10 cellular contexts compared by ENCODE assay signal in the genomic region with DNA sequence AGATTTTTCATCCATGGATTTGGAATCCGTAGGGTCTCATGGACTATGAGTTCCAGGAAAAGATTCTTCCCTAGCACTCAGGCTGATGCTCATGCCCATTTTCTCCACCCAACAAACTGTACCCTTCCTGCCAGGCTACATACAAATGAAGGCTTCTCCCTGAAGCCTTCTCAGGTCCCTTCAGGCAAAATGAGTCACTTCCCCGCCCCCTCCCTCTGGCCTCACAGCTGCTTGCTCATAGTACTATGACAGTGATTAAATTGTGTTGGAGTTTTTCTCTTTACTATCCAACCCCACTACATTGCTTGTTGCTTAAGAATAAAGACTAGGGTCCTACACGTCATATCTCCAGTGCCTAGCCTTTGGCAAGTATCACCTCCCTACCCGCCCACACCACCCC.
DNase-seq lines count a peak whose midpoint lies in the region; TF ChIP-seq lines count a peak whose summit lies in the region.
"Had no signal": no experiment of that assay in that cellular context is flagged by ENCODE, and none has a peak within 500 bp of the region (broad histone marks: within the 10 kb centered on the region; RNA-seq: fewer than 3 reads in every experiment).

No MANE protein-coding gene starts in this region.

- H3K9ac ChIP-seq in mesendoderm (ENCODE audit: low read length) = no peak overlapping the region

- no peaks in the 10 kb centered on the region for H4K20me1 ChIP-seq in OCI-LY7 (ENCODE audit: insufficient read depth, low read length)

- no peak overlapping the region for H2AFZ ChIP-seq in OCI-LY7 (ENCODE audit: low read length)

- H3K23ac ChIP-seq in mesendoderm (ENCODE audit: low read length) = no peak overlapping the region

- no peak overlapping the region for H3K4me2 ChIP-seq in mesendoderm (ENCODE audit: low read length)
- H3K4me2 ChIP-seq in OCI-LY7 (ENCODE audit: low read length) = no peak overlapping the region

- H3K27me3 ChIP-seq in mesendoderm (ENCODE audit: insufficient read depth, low read length, poor library complexity) (no peaks in the 10 kb centered on the region), transverse colon (no peaks in the 10 kb centered on the region)

- H3K4me3 ChIP-seq in mesendoderm (ENCODE audit: low read length) (no peak overlapping the region), OCI-LY7 (ENCODE audit: low read depth, low read length, poor library complexity, severe bottlenecking) (no peak overlapping the region), transverse colon (no peak overlapping the region)

- H3K27ac ChIP-seq in mesendoderm (ENCODE audit: low read depth, low read length) (no peak overlapping the region), OCI-LY7 (ENCODE audit: low read depth, low read length, poor library complexity, severe bottlenecking) (no peak overlapping the region), transverse colon (no peak overlapping the region)

- TF ChIP-seq CTCF in OCI-LY7 (conservative IDR thresholded peaks at IDR 0.05; ENCODE audit: low read length) (no peak), transverse colon (IDR thresholded peaks at IDR 0.05) (no peak)

- no peak overlapping the region for H3K56ac ChIP-seq in mesendoderm (ENCODE audit: low read length)

- H4K8ac ChIP-seq in mesendoderm (ENCODE audit: low read depth, low read length) = no peak overlapping the region

- H2BK5ac ChIP-seq in mesendoderm (ENCODE audit: low read length) = no peak overlapping the region

- no peak overlapping the region for H2BK120ac ChIP-seq in mesendoderm (ENCODE audit: low read depth, low read length)

- BruUV-seq in OCI-LY7 (replicated peaks; lab: Mats Ljungman, UMichigan) = no TSS peak

- no peak overlapping the region for H2AK5ac ChIP-seq in mesendoderm (ENCODE audit: low read length)

- no peak for TF ChIP-seq EP300 in transverse colon (IDR thresholded peaks at IDR 0.05; ENCODE audit: low read depth)

- CTCF ChIA-PET in OCI-LY7 (lab: Charles Lee; ENCODE audit: unreplicated experiment) = no interaction called here

- POLR2A ChIA-PET in OCI-LY7 (lab: Charles Lee) = interaction anchor here (0.7 kb wide), 1 partner anchor 13 kb away, joined by 3 read pairs; no protein-coding TSS in a partner anchor

- H2BK15ac ChIP-seq in mesendoderm (replicated peaks; ENCODE audit: low read depth) = no peak overlapping the region

- peak; percentile 6 for DNase-seq in Caki2 (ENCODE audit: low read depth)
- DNase-seq in HK-2 (ENCODE audit: unreplicated experiment) = peak; percentile 1
- DNase-seq in astrocyte of the hippocampus (ENCODE audit: low read depth, low spot score) = peak; percentile 73
- peak; percentile 68 for DNase-seq in mesendoderm
- DNase-seq in NCI-H1105 (lab: John Stamatoyannopoulos, UW) = no peak
- no peak for DNase-seq in OCI-LY7 (ENCODE audit: low spot score)
- DNase-seq in NCI-H2081 (lab: John Stamatoyannopoulos, UW) = no peak
- no peak for DNase-seq in transverse colon
- DNase-seq: DND-41, T-helper 1 cell had no signal

- in situ Hi-C loops in Caki2 (cut with HindIII; ENCODE audit: low pct_unique_long_range_greater_than_20kb, low sequenced_read_pairs) = no loop called here
- in situ Hi-C loops in transverse colon (cut with MboI; ENCODE audit: low pct_ligation_motif_present in 1 of 4, low pct_unique_long_range_greater_than_20kb in 1 of 4, low sequenced_read_pairs in 3 of 4) = loop anchor here in 1 of 4 donors (25.0 kb wide), 1 partner anchor 163 kb away; no protein-coding TSS in a partner anchor

- no peak for TF ChIP-seq POLR2A in transverse colon (IDR thresholded peaks at IDR 0.05)

- H3K79me2 ChIP-seq in mesendoderm (ENCODE audit: control insufficient read depth, insufficient read depth, low read length) = no peaks in the 10 kb centered on the region
- H3K79me2 ChIP-seq in OCI-LY7 (ENCODE audit: insufficient read depth, low read depth, low read length) = no peaks in the 10 kb centered on the region

- H3K4me1 ChIP-seq in mesendoderm (ENCODE audit: control insufficient read depth, low read depth, low read length) = peaks cover 12% of the 10 kb centered on the region
- H3K4me1 ChIP-seq in OCI-LY7 (ENCODE audit: insufficient read depth, low read length, poor library complexity, severe bottlenecking) = no peaks in the 10 kb centered on the region
- H3K4me1 ChIP-seq in transverse colon = peaks cover 0 to 8% (median 1%) of the 10 kb centered on the region in 4 donors

- H3K36me3 ChIP-seq in mesendoderm (ENCODE audit: control insufficient read depth, insufficient read depth, low read length) = no peaks in the 10 kb centered on the region
- H3K36me3 ChIP-seq in OCI-LY7 (ENCODE audit: insufficient read depth, low read length) = no peaks in the 10 kb centered on the region
- no peaks in the 10 kb centered on the region for H3K36me3 ChIP-seq in transverse colon

- no peak overlapping the region for H4K5ac ChIP-seq in mesendoderm (ENCODE audit: low read length)

- H3K79me1 ChIP-seq in mesendoderm (ENCODE audit: low read length) = no peaks in the 10 kb centered on the region

- intact Hi-C loops in OCI-LY7 (cut with micrococcal nuclease; ENCODE audit: unreplicated experiment) (no loop called here), transverse colon (cut with DNase I; ENCODE audit: low total_unique reads) (no loop called here)

- H3K9me2 ChIP-seq in OCI-LY7 (ENCODE audit: insufficient read depth, low read length) = no peaks in the 10 kb centered on the region

- H3K4ac ChIP-seq in mesendoderm (ENCODE audit: low read depth, low read length) = no peak overlapping the region

- WGBS in mesendoderm (ENCODE audit: extremely low coverage, insufficient coverage, low lambda C conversion rate) = no CpG with 5 or more reads among the region's 4 CpGs
- 87% methylated on average over 3 to 4 of the region's 4 CpGs for WGBS in transverse colon (ENCODE audit: low coverage in 1 of 2), 2 donors

- peak overlapping the region; percentile 43 for H3K18ac ChIP-seq in mesendoderm (ENCODE audit: low read length)

- H3K9me3 ChIP-seq in OCI-LY7 (ENCODE audit: low read length) = no peaks in the 10 kb centered on the region
- no peaks in the 10 kb centered on the region for H3K9me3 ChIP-seq in transverse colon

Comparison
In these comparisons a context has a peak if more than half of its experiments do, and no peak if none do; other contexts are left out.
1. DNase-seq: peak in Caki2 (single experiment), HK-2 (single experiment), astrocyte of the hippocampus (single experiment) and mesendoderm (single experiment); none in NCI-H1105 (single experiment), OCI-LY7 (single experiment), NCI-H2081 (0 of 2) and transverse colon (single experiment).